ENCODE assay signal across 20 cellular contexts in genomic region chr12:88493651-88494050, GRCh38.
A peak's percentile ranks its signal among the peaks of the same experiment; 100 is the strongest.
DNase-seq lines count a peak whose midpoint lies in the region; ATAC-seq and TF ChIP-seq lines count a peak whose summit lies in the region.
"Had no signal": no experiment of that assay in that cellular context is flagged by ENCODE, and none has a peak within 500 bp of the region (broad histone marks: within the 10 kb centered on the region; RNA-seq: fewer than 3 reads in every experiment).

No MANE protein-coding gene starts in this region.

- 0 out of 2 replicates have a peak, but pooled peaks cover 3% of the 10 kb centered on the region for H3K36me3 ChIP-seq in PC-3 (ENCODE audit: low read depth, low read length)
- H3K36me3 ChIP-seq: ovary had no signal

- H3F3A ChIP-seq in PC-3 (ENCODE audit: low read length, unreplicated experiment), result no peaks in the 10 kb centered on the region

- H3K9me2 ChIP-seq in PC-3 (replicated peaks; ENCODE audit: low read length), result no peaks in the 10 kb centered on the region

- H3K4me3 ChIP-seq in PC-3 (ENCODE audit: low read length) (0 out of 2 replicates have a peak overlapping the region, but pooled peaks have one; percentile 21), epithelial cell of esophagus (ENCODE audit: low read length) (no peak overlapping the region)
- H3K4me3 ChIP-seq: mucosa of descending colon, ovary had no signal

- peak; percentile 73 for ATAC-seq in PC-3
- ATAC-seq: mucosa of descending colon, T-helper 17 cell had no signal

- H3K9ac ChIP-seq in PC-3 (ENCODE audit: low read length), result no peak overlapping the region

- POLR2A ChIA-PET in PC-3 (lab: Charles Lee; ENCODE audit: unreplicated experiment), result no interaction called here

- H3K4me1 ChIP-seq in PC-3 (ENCODE audit: insufficient read depth, low read length), result peaks cover 40% of the 10 kb centered on the region
- H3K4me1 ChIP-seq: Caco-2 had no signal

- no peaks in the 10 kb centered on the region for H4K20me1 ChIP-seq in PC-3 (ENCODE audit: low read length)

- H3K4me2 ChIP-seq in PC-3 (ENCODE audit: low read length), result peak overlapping the region; percentile 44

- intact Hi-C loops in PC-3 (cut with micrococcal nuclease), result loop anchor here (2.0 to 5.0 kb wide), 3 partner anchors 15 to 246 kb away; no protein-coding TSS in a partner anchor

- DNase-seq in NCI-H1105 treated with DMSO at 0.1 percent for 48 hours (lab: John Stamatoyannopoulos, UW) (peak; percentile 23), NCI-H1105 (lab: John Stamatoyannopoulos, UW) (no peak), PC-3 (peak; percentile 95), epithelial cell of esophagus (ENCODE audit: low read depth) (peak; percentile 80), renal cortical epithelial cell (ENCODE audit: low read depth) (peak; percentile 51), NCI-H2107 treated with DMSO at 0.1 percent for 48 hours (lab: John Stamatoyannopoulos, UW; ENCODE audit: unreplicated experiment) (no peak), GM19240 (ENCODE audit: insufficient read length, low spot score) (no peak)
- no peak for DNase-seq in activated CD4-positive, alpha-beta T cell treated with anti-CD3 and anti-CD28 coated beads for 1 hour
- DNase-seq: 8988T; activated T-cell treated with anti-CD3 and anti-CD28 coated beads, Interleukin-2, amount 50 U/mL, for 1 hour; Caco-2; dermis blood vessel endothelial cell; islet precursor cell; MM.1S; mucosa of descending colon; NCI-H345; ovary; stimulated activated CD4-positive, alpha-beta T cell treated with anti-CD3 and anti-CD28 coated beads, Interleukin-15, amount 100 ng/mL, for 24 hours; substantia nigra; T-helper 17 cell had no signal

- CTCF ChIA-PET in PC-3 (lab: Charles Lee), result no interaction called here

- no peak overlapping the region for H2AFZ ChIP-seq in PC-3 (ENCODE audit: low read length)

- TF ChIP-seq CTCF in PC-3 (conservative IDR thresholded peaks at IDR 0.05; ENCODE audit: low read depth, low read length) (no peak), epithelial cell of esophagus (IDR thresholded peaks at IDR 0.05; ENCODE audit: insufficient read depth, low read depth, low read length, missing control alignments) (no peak)

- no peaks in the 10 kb centered on the region for H3K79me2 ChIP-seq in PC-3 (ENCODE audit: low read length)

- no peaks in the 10 kb centered on the region for H3K27me3 ChIP-seq in PC-3 (ENCODE audit: low read length)
- H3K27me3 ChIP-seq: ovary had no signal

- no peaks in the 10 kb centered on the region for H3K9me3 ChIP-seq in PC-3 (ENCODE audit: low read length)
- H3K9me3 ChIP-seq: Caco-2, mucosa of descending colon, ovary had no signal

- no TSS peak for BruUV-seq in PC-3 (replicated peaks; lab: Mats Ljungman, UMichigan)

- peak overlapping the region; percentile 61 for H3K27ac ChIP-seq in PC-3 (ENCODE audit: low read length)
- H3K27ac ChIP-seq: ovary had no signal

Comparison
In these comparisons a context has a peak if more than half of its experiments do, and no peak if none do; other contexts are left out.
1. DNase-seq: peak in NCI-H1105 treated with DMSO at 0.1 percent for 48 hours (single experiment), PC-3 (single experiment), epithelial cell of esophagus (single experiment) and renal cortical epithelial cell (single experiment); none in NCI-H1105 (single experiment), NCI-H2107 treated with DMSO at 0.1 percent for 48 hours (single experiment), GM19240 (single experiment) and activated CD4-positive, alpha-beta T cell treated with anti-CD3 and anti-CD28 coated beads for 1 hour (single experiment).